In the genomic region with DNA sequence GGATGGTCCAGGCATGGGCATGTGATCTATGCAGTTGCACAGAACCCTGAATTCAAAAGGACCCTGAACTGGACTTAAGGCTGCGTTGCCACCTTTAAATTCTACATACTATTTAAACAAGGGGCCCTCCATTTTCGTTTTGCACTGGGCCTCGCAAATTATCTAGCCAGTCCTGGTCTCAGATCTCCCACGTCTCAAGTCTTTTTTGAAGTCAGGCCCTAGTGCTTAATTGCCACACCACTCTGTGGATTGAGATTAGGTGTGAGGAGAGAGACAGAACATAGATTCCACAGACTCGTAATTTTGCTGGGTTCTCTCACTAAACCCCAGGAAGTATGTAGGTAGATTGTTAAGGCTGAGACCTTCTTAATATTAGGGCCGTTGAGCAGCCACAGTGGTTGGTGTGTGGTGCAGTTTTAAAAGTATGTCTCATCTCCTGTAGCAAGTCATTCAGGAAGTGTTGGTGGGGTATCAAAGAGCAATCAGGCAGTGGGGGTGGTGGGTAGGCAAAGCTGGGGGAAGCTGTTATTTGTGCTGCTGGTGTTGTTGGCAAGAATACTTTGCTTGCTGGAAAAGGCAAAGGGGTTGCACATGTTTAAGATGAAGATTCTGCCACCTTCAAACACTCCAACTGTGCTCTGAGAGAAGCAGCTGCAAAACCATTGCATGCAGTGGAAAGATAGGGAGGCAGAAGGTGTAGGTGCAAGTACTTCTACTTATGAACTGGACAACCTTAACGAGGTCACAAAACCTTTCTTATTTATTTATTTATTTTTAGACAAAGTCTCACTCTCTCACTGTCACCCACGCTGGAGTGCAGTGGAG, we compare ENCODE assay signal across 9 cellular contexts. TPM values are rescaled to one million over a fixed set of nuclear protein-coding genes. Genes with fewer than 3 reads are reported as not detected.
DNase-seq lines count a peak whose midpoint lies in the region; ATAC-seq, FAIRE-seq and TF ChIP-seq lines count a peak whose summit lies in the region.
"Had no signal": no experiment of that assay in that cellular context is flagged by ENCODE, and none has a peak within 500 bp of the region (broad histone marks: within the 10 kb centered on the region; RNA-seq: fewer than 3 reads in every experiment).

No MANE protein-coding gene starts in this region.

- peaks cover 8% of the 10 kb centered on the region for H3K4me1 ChIP-seq in lower lobe of right lung
- H3K4me1 ChIP-seq in prostate gland (replicated peaks): no peaks in the 10 kb centered on the region

- DNase-seq in KBM-7: peak; percentile 79
- peak; percentile 80 for DNase-seq in activated CD8-positive, alpha-beta T cell treated with anti-CD3 and anti-CD28 coated beads, Interleukin-2, amount 10 ng/mL, durations not matched to agents 7 days and 5 days
- DNase-seq in lower lobe of right lung: no peak
- peak; percentile 70 for DNase-seq in stimulated activated naive CD8-positive, alpha-beta T cell treated with anti-CD3 and anti-CD28 coated beads, Interleukin-15, Interleukin-2, amounts not matched to agents 100 U/mL and 50 U/mL, for 24 hours
- no peak for DNase-seq in OCI-M2 (lab: John Stamatoyannopoulos, UW; ENCODE audit: unreplicated experiment)
- no peak for DNase-seq in prostate gland (ENCODE audit: low spot score)
- no peak for DNase-seq in urothelium cell line (ENCODE audit: low spot score)
- DNase-seq in GM19240 (ENCODE audit: insufficient read length, low spot score): no peak

- no peak for FAIRE-seq in urothelium cell line (lab: Jason Lieb, UNC)

- TF ChIP-seq POLR2A in prostate gland (IDR thresholded peaks at IDR 0.05): no peak

- POLR2A ChIA-PET in activated CD8-positive, alpha-beta T cell treated with anti-CD3 and anti-CD28 coated beads, Interleukin-2, amount 10 ng/mL, durations not matched to agents 7 days and 5 days (lab: Charles Lee): interaction anchor here (0.5 to 2.2 kb wide), 9 partner anchors 8 to 99 kb away, joined by 3 to 16 read pairs (median 3); no protein-coding TSS in a partner anchor

- H3K27me3 Mint-ChIP-seq in activated CD8-positive, alpha-beta T cell treated with anti-CD3 and anti-CD28 coated beads, Interleukin-2, amount 10 ng/mL, durations not matched to agents 7 days and 5 days (ENCODE audit: low read depth): no peaks in the 10 kb centered on the region

- TF ChIP-seq CTCF in lower lobe of right lung (IDR thresholded peaks at IDR 0.05) (no peak), prostate gland (IDR thresholded peaks at IDR 0.05) (no peak)

- peaks cover 2% of the 10 kb centered on the region for H3K9me3 ChIP-seq in lower lobe of right lung
- H3K9me3 ChIP-seq in prostate gland: no peaks in the 10 kb centered on the region

- no peaks in the 10 kb centered on the region for H3K27me3 ChIP-seq in lower lobe of right lung (ENCODE audit: low read depth)
- H3K27me3 ChIP-seq in prostate gland (replicated peaks; ENCODE audit: insufficient read depth): no peaks in the 10 kb centered on the region

- WGBS in prostate gland: 58% methylated on average over 8 of the region's 8 CpGs

- in situ Hi-C loops in KBM-7 (cut with MboI; ENCODE audit: low pct_unique_long_range_greater_than_20kb, low sequenced_read_pairs): no loop called here

- H3K27ac ChIP-seq in lower lobe of right lung (peak overlapping the region; percentile 41), prostate gland (no peak overlapping the region)

- peak; percentile 85 for ATAC-seq in activated CD8-positive, alpha-beta T cell treated with anti-CD3 and anti-CD28 coated beads, Interleukin-2, amount 10 ng/mL, durations not matched to agents 7 days and 5 days
- ATAC-seq in lower lobe of right lung: peak; percentile 52 to 62
- peak; percentile 98 for ATAC-seq in stimulated activated naive CD8-positive, alpha-beta T cell treated with anti-CD3 and anti-CD28 coated beads, Interleukin-15, Interleukin-2, amounts not matched to agents 100 U/mL and 50 U/mL, for 24 hours

- peak overlapping the region; percentile 99 for H3K27ac Mint-ChIP-seq in activated CD8-positive, alpha-beta T cell treated with anti-CD3 and anti-CD28 coated beads, Interleukin-2, amount 10 ng/mL, durations not matched to agents 7 days and 5 days

- intact Hi-C loops in lower lobe of right lung (cut with DNase I): no loop called here
- intact Hi-C loops in prostate gland (cut with DNase I): no loop called here

- H3K36me3 Mint-ChIP-seq in activated CD8-positive, alpha-beta T cell treated with anti-CD3 and anti-CD28 coated beads, Interleukin-2, amount 10 ng/mL, durations not matched to agents 7 days and 5 days (ENCODE audit: low read depth): peaks cover 57% of the 10 kb centered on the region

- H3K4me3 ChIP-seq in lower lobe of right lung (no peak overlapping the region), prostate gland (no peak overlapping the region)

- H3K9me3 Mint-ChIP-seq in activated CD8-positive, alpha-beta T cell treated with anti-CD3 and anti-CD28 coated beads, Interleukin-2, amount 10 ng/mL, durations not matched to agents 7 days and 5 days (ENCODE audit: insufficient read depth): peaks cover 3% of the 10 kb centered on the region

- CTCF ChIA-PET in activated CD8-positive, alpha-beta T cell treated with anti-CD3 and anti-CD28 coated beads, Interleukin-2, amount 10 ng/mL, durations not matched to agents 7 days and 5 days (lab: Charles Lee): interaction anchor here (0.9 to 3.1 kb wide), 8 partner anchors 9 to 140 kb away, joined by 3 to 23 read pairs (median 6); a partner anchor contains a TSS

- peaks cover 75% of the 10 kb centered on the region for H3K4me1 Mint-ChIP-seq in activated CD8-positive, alpha-beta T cell treated with anti-CD3 and anti-CD28 coated beads, Interleukin-2, amount 10 ng/mL, durations not matched to agents 7 days and 5 days (ENCODE audit: low read depth)

- no peaks in the 10 kb centered on the region for H3K36me3 ChIP-seq in lower lobe of right lung
- H3K36me3 ChIP-seq in prostate gland: no peaks in the 10 kb centered on the region

- peak overlapping the region; percentile 64 for H3K4me3 Mint-ChIP-seq in activated CD8-positive, alpha-beta T cell treated with anti-CD3 and anti-CD28 coated beads, Interleukin-2, amount 10 ng/mL, durations not matched to agents 7 days and 5 days

RNA-seq across cellular contexts. Expression of a gene that starts 11.2 kb away (rescaled TPM):
- 10 to 100 TPM; 14.0 to 15.4 TPM for total RNA-seq in activated CD8-positive, alpha-beta T cell treated with anti-CD3 and anti-CD28 coated beads, Interleukin-2, amount 10 ng/mL, durations not matched to agents 7 days and 5 days
- total RNA-seq in lower lobe of right lung (24.1 TPM), prostate gland (1 to 10 TPM; 1.2 to 6.7 TPM)
- total RNA-seq: MCF 10A had no signal

RNA-seq across cellular contexts. Expression of a gene that starts 45.0 kb away (rescaled TPM):
- 10 to 100 TPM; 23.9 to 24.7 TPM for total RNA-seq in activated CD8-positive, alpha-beta T cell treated with anti-CD3 and anti-CD28 coated beads, Interleukin-2, amount 10 ng/mL, durations not matched to agents 7 days and 5 days
- total RNA-seq in lower lobe of right lung (4.8 TPM), prostate gland (1 to 10 TPM in 1 of 2 donors, under 1 TPM in 1; 0.64 to 1.4 TPM)
- total RNA-seq: MCF 10A had no signal

Comparison
In these comparisons a context has a peak if more than half of its experiments do, and no peak if none do; other contexts are left out.
1. DNase-seq: peak in KBM-7 (single experiment), activated CD8-positive, alpha-beta T cell treated with anti-CD3 and anti-CD28 coated beads, Interleukin-2, amount 10 ng/mL, durations not matched to agents 7 days and 5 days (single experiment) and stimulated activated naive CD8-positive, alpha-beta T cell treated with anti-CD3 and anti-CD28 coated beads, Interleukin-15, Interleukin-2, amounts not matched to agents 100 U/mL and 50 U/mL, for 24 hours (single experiment); none in lower lobe of right lung (single experiment), OCI-M2 (single experiment), prostate gland (single experiment), urothelium cell line (single experiment) and GM19240 (single experiment).
2. Peak in every context shown above with its lines, with median percentiles within 50 percentile points of each other: ATAC-seq.